In genomic region chr19:8056533-8056932, GRCh38 we compare ENCODE assay signal across 8 cellular contexts. TPM values are rescaled to one million over a fixed set of nuclear protein-coding genes. Genes with fewer than 3 reads are reported as not detected.
"Had no signal": no experiment of that assay in that cellular context is flagged by ENCODE, and none has a peak within 500 bp of the region (broad histone marks: within the 10 kb centered on the region; RNA-seq: fewer than 3 reads in every experiment).

No MANE protein-coding gene starts in this region.

- FAIRE-seq: HepG2, HTR-8/SVneo had no signal

- H3K27me3 Mint-ChIP-seq: IgD-negative memory B cell had no signal

- H3K4me3 Mint-ChIP-seq: IgD-negative memory B cell had no signal

- H3K36me3 Mint-ChIP-seq: IgD-negative memory B cell had no signal

- DNase-seq: IMR-90, KBM-7 had no signal

- ATAC-seq: HepG2 had no signal

- H3K27ac ChIP-seq: HL-60 had no signal

- H3K9me3 Mint-ChIP-seq: IgD-negative memory B cell had no signal

- H3K27ac Mint-ChIP-seq: IgD-negative memory B cell had no signal

RNA-seq across cellular contexts. Expression of gene CCL25, which starts 4.0 kb away (rescaled TPM):
- total RNA-seq: HepG2, HT-29, HT1080, IMR-90 had no signal
- polyA plus RNA-seq: HepG2, IMR-90 had no signal
